Comparison of ENCODE assay signal across 20 cellular contexts in the genomic region with DNA sequence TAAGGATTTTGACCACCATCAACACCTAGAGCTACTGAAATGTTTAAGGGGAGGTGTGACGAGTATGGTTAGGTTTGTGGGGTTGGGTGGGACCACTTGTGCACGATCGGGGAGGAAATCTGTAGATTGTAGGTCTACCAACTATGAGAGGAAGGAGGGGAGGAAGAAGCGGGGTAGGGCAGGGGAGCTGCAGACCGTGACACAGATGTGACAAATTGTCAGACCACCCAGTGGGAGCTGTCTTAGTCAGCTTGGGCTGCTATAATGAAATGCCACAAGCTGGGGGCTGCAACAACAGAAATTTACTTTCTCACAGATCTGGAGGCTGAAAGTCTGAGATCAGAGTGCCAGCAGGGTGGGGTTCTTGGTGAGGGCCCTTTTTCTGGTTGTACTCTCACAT.
A peak's percentile ranks its signal among the peaks of the same experiment; 100 is the strongest.
DNase-seq lines count a peak whose midpoint lies in the region; ATAC-seq and TF ChIP-seq lines count a peak whose summit lies in the region.
"Had no signal": no experiment of that assay in that cellular context is flagged by ENCODE, and none has a peak within 500 bp of the region (broad histone marks: within the 10 kb centered on the region; RNA-seq: fewer than 3 reads in every experiment).

No MANE protein-coding gene starts in this region.

- H4K20me1 ChIP-seq in BLaER1 treated with 17β-estradiol and CSF1 and Interleukin-3, amounts not matched to agents 10 nM and 100 nM: no peaks in the 10 kb centered on the region

- H3K4me2 ChIP-seq in BLaER1 treated with 17β-estradiol and CSF1 and Interleukin-3, amounts not matched to agents 10 nM and 100 nM: peak overlapping the region; percentile 45 to 69 (median 58)

- H3K36me3 ChIP-seq in BLaER1 treated with 17β-estradiol and CSF1 and Interleukin-3, amounts not matched to agents 10 nM and 100 nM: no peaks in the 10 kb centered on the region
- H3K36me3 ChIP-seq in colonic mucosa: no peaks in the 10 kb centered on the region
- no peaks in the 10 kb centered on the region for H3K36me3 ChIP-seq in heart left ventricle
- H3K36me3 ChIP-seq: BE2C, HAP-1 had no signal

- DNase-seq in colonic mucosa: no peak
- no peak for DNase-seq in natural killer cell
- peak; percentile 20 for DNase-seq in retina
- DNase-seq in T1000 (lab: John Stamatoyannopoulos, UW): no peak
- no peak for DNase-seq in NCI-H2107 (lab: John Stamatoyannopoulos, UW)
- no peak for DNase-seq in heart left ventricle
- DNase-seq: ACHN; BE2C; CD4-positive, alpha-beta memory T cell; DMS153; DMS79; GM23248; IMR-90 had no signal

- no peaks in the 10 kb centered on the region for H3K9me3 Mint-ChIP-seq in natural killer cell
- H3K9me3 Mint-ChIP-seq: CD14-positive monocyte; CD4-positive, alpha-beta memory T cell had no signal

- H3K4me1 ChIP-seq in BLaER1 treated with 17β-estradiol and CSF1 and Interleukin-3, amounts not matched to agents 10 nM and 100 nM: peaks cover 12 to 30% (median 21%) of the 10 kb centered on the region in 10 experiments
- no peaks in the 10 kb centered on the region for H3K4me1 ChIP-seq in colonic mucosa
- H3K4me1 ChIP-seq in heart left ventricle: peaks cover 0 to 24% (median 1%) of the 10 kb centered on the region in 12 donors
- H3K4me1 ChIP-seq: BE2C, HAP-1 had no signal

- intact Hi-C loops in colonic mucosa (cut with DNase I): no loop called here
- intact Hi-C loops in natural killer cell (cut with micrococcal nuclease): no loop called here
- intact Hi-C loops in heart left ventricle (cut with DNase I): no loop called here

- H3K4me1 Mint-ChIP-seq in natural killer cell: peaks cover 11 to 19% of the 10 kb centered on the region in 2 donors
- H3K4me1 Mint-ChIP-seq: CD14-positive monocyte; CD4-positive, alpha-beta memory T cell had no signal

- ATAC-seq in natural killer cell (peak in 2 of 3 donors; percentile 18 to 63), GM21825 (IDR thresholded peaks at IDR 0.05; ENCODE audit: unreplicated experiment) (no peak), heart left ventricle (no peak)
- ATAC-seq: GM12878, K562 had no signal

- peaks cover 4 to 18% of the 10 kb centered on the region in 2 donors for H3K27me3 Mint-ChIP-seq in natural killer cell (ENCODE audit: low read depth in 2 of 2)

- TF ChIP-seq CTCF in colonic mucosa (IDR thresholded peaks at IDR 0.05) (no peak), natural killer cell (IDR thresholded peaks at IDR 0.05) (no peak), heart left ventricle (IDR thresholded peaks at IDR 0.05) (no peak)

- no peak for TF ChIP-seq POLR2A in heart left ventricle (IDR thresholded peaks at IDR 0.05)

- H3K9ac ChIP-seq in BLaER1 treated with 17β-estradiol and CSF1 and Interleukin-3, amounts not matched to agents 10 nM and 100 nM: peak overlapping the region in 1 of 11 experiments; percentile 20; a peak in 1 of 22 replicates
- H3K9ac ChIP-seq in colonic mucosa (ENCODE audit: low read depth in 2 of 2, low read length in 2 of 2): no peak overlapping the region
- H3K9ac ChIP-seq: GM23248 had no signal

- no peaks in the 10 kb centered on the region for H3K27me3 ChIP-seq in BLaER1 treated with 17β-estradiol and CSF1 and Interleukin-3, amounts not matched to agents 10 nM and 100 nM
- no peaks in the 10 kb centered on the region for H3K27me3 ChIP-seq in colonic mucosa
- H3K27me3 ChIP-seq in heart left ventricle: no peaks in the 10 kb centered on the region

- no peak overlapping the region for H3K27ac Mint-ChIP-seq in natural killer cell
- H3K27ac Mint-ChIP-seq: CD4-positive, alpha-beta memory T cell had no signal

- 73 to 81% (median 77%) methylated on average over 5 of the region's 5 CpGs for WGBS in heart left ventricle, 4 donors

- H3K27ac ChIP-seq in BLaER1 treated with 17β-estradiol and CSF1 and Interleukin-3, amounts not matched to agents 10 nM and 100 nM: peak overlapping the region in 4 of 11 experiments; percentile 17 to 47 (median 36); a peak in 5 of 22 replicates
- H3K27ac ChIP-seq in colonic mucosa (peak overlapping the region; percentile 28), heart left ventricle (no peak overlapping the region)
- H3K27ac ChIP-seq: GM23248, HL-60 had no signal

- H3K36me3 Mint-ChIP-seq in natural killer cell: no peaks in the 10 kb centered on the region
- H3K36me3 Mint-ChIP-seq: CD14-positive monocyte; CD4-positive, alpha-beta memory T cell had no signal

- H3K4me3 Mint-ChIP-seq in natural killer cell: no peak overlapping the region
- H3K4me3 Mint-ChIP-seq: CD14-positive monocyte; CD4-positive, alpha-beta memory T cell had no signal

- H3K9me3 ChIP-seq in BLaER1 treated with 17β-estradiol and CSF1 and Interleukin-3, amounts not matched to agents 10 nM and 100 nM (replicated peaks in 1 of 11): peaks cover 6 to 26% (median 22%) of the 10 kb centered on the region in 11 experiments; a peak in 21 of 22 replicates
- no peaks in the 10 kb centered on the region for H3K9me3 ChIP-seq in colonic mucosa
- H3K9me3 ChIP-seq in heart left ventricle: no peaks in the 10 kb centered on the region
- H3K9me3 ChIP-seq: BE2C, HAP-1 had no signal

- no peak overlapping the region for H3K4me3 ChIP-seq in BLaER1 treated with 17β-estradiol and CSF1 and Interleukin-3, amounts not matched to agents 10 nM and 100 nM
- H3K4me3 ChIP-seq in colonic mucosa (no peak overlapping the region), heart left ventricle (no peak overlapping the region)
- H3K4me3 ChIP-seq: GM12878, GM23248, HAP-1, K562 had no signal

Comparison
In these comparisons a context has a peak if more than half of its experiments do, and no peak if none do; other contexts are left out.
1. ATAC-seq: peak in natural killer cell (2 of 3); none in GM21825 (single experiment) and heart left ventricle (0 of 4).